Comparison of ENCODE assay signal across 8 cellular contexts in the genomic region with DNA sequence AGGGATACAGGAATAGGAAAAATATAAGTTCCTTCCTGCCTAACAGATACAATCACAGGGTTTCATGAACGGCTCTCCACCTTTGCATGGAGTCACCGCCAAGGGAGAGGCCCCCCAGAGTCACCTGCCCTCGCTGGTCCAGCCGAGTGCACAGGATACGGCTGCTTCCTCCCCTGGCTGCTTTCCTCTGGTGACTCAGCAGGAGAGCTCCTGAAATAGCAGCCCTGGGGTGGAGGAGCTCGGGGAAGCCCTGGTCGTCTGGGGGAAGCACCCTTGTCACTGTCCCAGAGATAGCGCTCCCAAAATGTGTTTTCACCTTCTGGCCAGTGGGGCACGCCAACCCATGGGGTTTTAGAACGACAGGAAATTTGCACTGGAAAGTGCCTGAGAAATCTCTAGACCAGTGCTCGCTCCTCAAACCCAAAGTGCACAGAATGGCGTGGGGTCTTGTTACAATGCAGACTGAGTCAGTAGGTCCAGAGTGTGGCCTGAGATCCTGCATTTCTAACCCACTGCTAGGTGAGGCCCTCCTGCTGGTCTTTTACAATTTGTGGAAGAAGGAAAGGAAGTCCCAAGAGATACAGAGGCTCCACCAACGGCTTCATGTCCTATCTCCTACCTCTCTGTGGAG. TPM values are rescaled to one million over a fixed set of nuclear protein-coding genes. Genes with fewer than 3 reads are reported as not detected.
DNase-seq lines count a peak whose midpoint lies in the region; ATAC-seq and TF ChIP-seq lines count a peak whose summit lies in the region.

No MANE protein-coding gene starts in this region.

- TF ChIP-seq CTCF in endothelial cell (IDR thresholded peaks at IDR 0.05; ENCODE audit: unreplicated experiment): no peak

- peaks cover 1% of the 10 kb centered on the region for H3K27me3 Mint-ChIP-seq in endothelial cell (ENCODE audit: unreplicated experiment)

- H3K4me3 Mint-ChIP-seq in endothelial cell (ENCODE audit: unreplicated experiment): no peak overlapping the region

- peaks cover 36% of the 10 kb centered on the region for H3K4me1 Mint-ChIP-seq in endothelial cell (ENCODE audit: unreplicated experiment)

- DNase-seq in HPDE6-E6E7 (ENCODE audit: extremely low spot score) (peak; percentile 73), endothelial cell (ENCODE audit: low spot score) (peak; percentile 54), pulmonary artery endothelial cell (ENCODE audit: low read depth, low spot score) (peak; percentile 85), MV-4-11 (lab: John Stamatoyannopoulos, UW) (no peak), NCI-H1417 treated with DMSO at 0.1 percent for 48 hours (lab: John Stamatoyannopoulos, UW) (no peak), epidermal melanocyte (ENCODE audit: insufficient read length, low spot score) (no peak), AML-193 (lab: John Stamatoyannopoulos, UW) (no peak)

- no peaks in the 10 kb centered on the region for H3K36me3 Mint-ChIP-seq in endothelial cell (ENCODE audit: low read depth, unreplicated experiment)

- H3K9me3 Mint-ChIP-seq in endothelial cell (ENCODE audit: unreplicated experiment): no peaks in the 10 kb centered on the region

- ATAC-seq in GM18502 (IDR thresholded peaks at IDR 0.05; ENCODE audit: poor library complexity, unreplicated experiment): peak; percentile 80

- peak overlapping the region; percentile 94 for H3K27ac Mint-ChIP-seq in endothelial cell (ENCODE audit: unreplicated experiment)

RNA-seq across cellular contexts. Expression of a gene that starts 35.9 kb away (rescaled TPM):
- total RNA-seq in endothelial cell (ENCODE audit: unreplicated experiment): 3.8 TPM
- 8.7 and 18.9 TPM in 2 replicates for total RNA-seq in pulmonary artery endothelial cell

Comparison
In these comparisons a context has a peak if more than half of its experiments do, and no peak if none do; other contexts are left out.
1. DNase-seq: peak in HPDE6-E6E7 (single experiment), endothelial cell (single experiment) and pulmonary artery endothelial cell (single experiment); none in MV-4-11 (single experiment), NCI-H1417 treated with DMSO at 0.1 percent for 48 hours (single experiment), epidermal melanocyte (single experiment) and AML-193 (0 of 2).